In genomic region chr19:2485428-2485827, GRCh38 we compare ENCODE assay signal across 25 cellular contexts.
"Had no signal": no experiment of that assay in that cellular context is flagged by ENCODE, and none has a peak within 500 bp of the region (broad histone marks: within the 10 kb centered on the region; RNA-seq: fewer than 3 reads in every experiment).

No MANE protein-coding gene starts in this region.

- H3K27ac Mint-ChIP-seq: activated CD4-positive, alpha-beta T cell treated with anti-CD3 and anti-CD28 coated beads for 36 hours; activated CD8-positive, alpha-beta T cell treated with anti-CD3 and anti-CD28 coated beads for 36 hours had no signal

- H3K36me3 ChIP-seq: breast epithelium, MG63, Peyer's patch, SJCRH30 had no signal

- H3K4me3 Mint-ChIP-seq: activated CD4-positive, alpha-beta T cell treated with anti-CD3 and anti-CD28 coated beads for 36 hours; activated CD8-positive, alpha-beta T cell treated with anti-CD3 and anti-CD28 coated beads for 36 hours had no signal

- H3K9me2 ChIP-seq: SK-N-SH had no signal

- H3K4me1 ChIP-seq: SJCRH30 had no signal

- H3K27me3 ChIP-seq: breast epithelium, MG63, Peyer's patch, SJCRH30 had no signal

- H3K27ac ChIP-seq: Peyer's patch, RWPE1, SJCRH30, VCaP had no signal

- H3K9me3 ChIP-seq: MG63, SJCRH30 had no signal

- ATAC-seq: activated CD4-positive, alpha-beta T cell treated with anti-CD3 and anti-CD28 coated beads for 36 hours; activated CD8-positive, alpha-beta T cell treated with anti-CD3 and anti-CD28 coated beads for 36 hours had no signal

- H3K4me2 ChIP-seq: SK-N-SH had no signal

- H3K9ac ChIP-seq: SK-N-SH had no signal

- H3K4me3 ChIP-seq: breast epithelium, MG63, Peyer's patch, SJCRH30 had no signal

- DNase-seq: activated CD4-positive, alpha-beta T cell treated with anti-CD3 and anti-CD28 coated beads for 36 hours; activated CD8-positive, alpha-beta memory T cell treated with anti-CD3 and anti-CD28 coated beads, Interleukin-2, amount 50 U/mL, for 48 hours; activated CD8-positive, alpha-beta T cell treated with anti-CD3 and anti-CD28 coated beads for 36 hours; activated naive CD4-positive, alpha-beta T cell treated with anti-CD3 and anti-CD28 coated beads, Interleukin-2, amount 50 U/mL, for 16 hours; activated T-cell treated with anti-CD3 and anti-CD28 coated beads, Interleukin-2, amount 50 U/mL, for 1 hour; aorta; caudate nucleus; MG63; MV-4-11; NCI-H1092 treated with DMSO at 0.1 percent for 48 hours; NCI-H1436; NCI-H1694 treated with DMSO at 0.1 percent for 48 hours; NCI-H2029 treated with DMSO at 0.1 percent for 48 hours; NCI-H345; NCI-H510A; NCI-H526 treated with DMSO at 0.1 percent for 48 hours; NCI-H82; Right ventricle myocardium superior; SJCRH30; SK-N-SH; T-helper 1 cell had no signal
